21 cellular contexts compared by ENCODE assay signal in the genomic region with DNA sequence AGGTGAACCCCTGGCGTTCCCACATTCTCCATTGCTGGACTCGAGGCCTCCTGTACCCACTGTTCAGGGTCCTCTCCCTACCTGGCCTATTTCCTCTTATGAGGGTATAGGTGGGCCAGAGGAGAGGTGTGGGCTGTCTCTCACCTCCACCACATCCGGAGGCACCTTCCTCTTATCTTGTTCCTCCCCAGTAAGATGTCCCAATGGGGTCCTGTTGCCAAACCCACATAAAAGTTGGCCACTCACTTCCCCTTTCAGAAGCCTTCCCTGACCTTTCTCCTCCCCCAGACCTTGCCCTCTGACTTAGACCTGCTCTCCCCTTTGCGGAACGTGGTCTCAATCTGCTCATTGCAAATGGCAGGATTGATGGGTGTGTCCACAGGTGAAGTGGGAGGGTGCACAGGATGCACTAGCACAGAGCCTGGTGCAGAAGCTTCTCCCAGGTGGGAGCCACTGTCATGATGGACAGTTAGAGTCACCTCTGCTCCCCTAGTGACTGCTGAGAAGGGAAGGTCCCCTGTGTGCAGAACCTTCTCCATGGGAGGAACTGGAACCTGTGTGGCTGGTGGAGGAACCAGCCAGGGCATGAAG. TPM values are rescaled to one million over a fixed set of nuclear protein-coding genes. Genes with fewer than 3 reads are reported as not detected.
DNase-seq lines count a peak whose midpoint lies in the region; ATAC-seq and TF ChIP-seq lines count a peak whose summit lies in the region.
"Had no signal": no experiment of that assay in that cellular context is flagged by ENCODE, and none has a peak within 500 bp of the region (broad histone marks: within the 10 kb centered on the region; RNA-seq: fewer than 3 reads in every experiment).

No MANE protein-coding gene starts in this region.

- no peak for TF ChIP-seq CTCF in NB4 (IDR thresholded peaks at IDR 0.05; ENCODE audit: low read depth, low read length)
- TF ChIP-seq CTCF in spleen (IDR thresholded peaks at IDR 0.05 in 8 of 11, conservative IDR thresholded peaks at IDR 0.05 in 3 of 11): no peak
- no peak for TF ChIP-seq CTCF in glutamatergic neuron (IDR thresholded peaks at IDR 0.05; ENCODE audit: partially characterized antibody, unreplicated experiment)

- CTCF ChIA-PET in activated CD4-positive, alpha-beta T cell treated with anti-CD3 and anti-CD28 coated beads, Interleukin-2, amount 10 ng/mL, durations not matched to agents 7 days and 5 days (lab: Charles Lee): no interaction called here

- WGBS in spleen, 5 donors: 42 to 71% (median 49%) methylated on average over 5 of the region's 5 CpGs

- no peaks in the 10 kb centered on the region for H3K9me3 ChIP-seq in spleen
- H3K9me3 ChIP-seq: BE2C, sigmoid colon, suprapubic skin had no signal

- TF ChIP-seq POLR2A in NB4 (IDR thresholded peaks at IDR 0.05; ENCODE audit: extremely low read depth, insufficient read length): no peak
- TF ChIP-seq POLR2A in erythroblast (IDR thresholded peaks at IDR 0.05; ENCODE audit: low read length): no peak
- no peak for TF ChIP-seq POLR2A in spleen (IDR thresholded peaks at IDR 0.05)

- intact Hi-C loops in spleen (cut with DNase I; ENCODE audit: low total_unique reads): no loop called here

- POLR2A ChIA-PET in activated CD4-positive, alpha-beta T cell treated with anti-CD3 and anti-CD28 coated beads, Interleukin-2, amount 10 ng/mL, durations not matched to agents 7 days and 5 days (lab: Charles Lee): no interaction called here

- peak overlapping the region in 7 of 8 donors; percentile 17 to 93 (median 80) for H3K27ac ChIP-seq in spleen
- H3K27ac ChIP-seq: sigmoid colon had no signal

- ATAC-seq in GM21367 (IDR thresholded peaks at IDR 0.05; ENCODE audit: unreplicated experiment): no peak
- ATAC-seq: activated CD8-positive, alpha-beta memory T cell treated with anti-CD3 and anti-CD28 coated beads, Interleukin-2, amount 10 ng/mL, durations not matched to agents 7 days and 5 days; Panc1 had no signal

- H3K9me3 Mint-ChIP-seq in activated CD4-positive, alpha-beta T cell treated with anti-CD3 and anti-CD28 coated beads, Interleukin-2, amount 10 ng/mL, durations not matched to agents 7 days and 5 days: no peaks in the 10 kb centered on the region
- peaks cover 16% of the 10 kb centered on the region for H3K9me3 Mint-ChIP-seq in glutamatergic neuron (ENCODE audit: unreplicated experiment)

- peaks cover 0 to 8% (median 0%) of the 10 kb centered on the region in 6 donors for H3K36me3 ChIP-seq in spleen
- H3K36me3 ChIP-seq: BE2C, sigmoid colon, suprapubic skin had no signal

- no peaks in the 10 kb centered on the region for H3K27me3 Mint-ChIP-seq in activated CD4-positive, alpha-beta T cell treated with anti-CD3 and anti-CD28 coated beads, Interleukin-2, amount 10 ng/mL, durations not matched to agents 7 days and 5 days
- peaks cover 2% of the 10 kb centered on the region for H3K27me3 Mint-ChIP-seq in glutamatergic neuron (ENCODE audit: unreplicated experiment)
- H3K27me3 Mint-ChIP-seq: activated CD8-positive, alpha-beta memory T cell treated with anti-CD3 and anti-CD28 coated beads, Interleukin-2, amount 10 ng/mL, durations not matched to agents 7 days and 5 days had no signal

- peaks cover 3% of the 10 kb centered on the region for H3K4me1 Mint-ChIP-seq in activated CD4-positive, alpha-beta T cell treated with anti-CD3 and anti-CD28 coated beads, Interleukin-2, amount 10 ng/mL, durations not matched to agents 7 days and 5 days
- no peaks in the 10 kb centered on the region for H3K4me1 Mint-ChIP-seq in glutamatergic neuron (ENCODE audit: low read depth, unreplicated experiment)
- H3K4me1 Mint-ChIP-seq: activated CD8-positive, alpha-beta memory T cell treated with anti-CD3 and anti-CD28 coated beads, Interleukin-2, amount 10 ng/mL, durations not matched to agents 7 days and 5 days had no signal

- H3K36me3 Mint-ChIP-seq in activated CD4-positive, alpha-beta T cell treated with anti-CD3 and anti-CD28 coated beads, Interleukin-2, amount 10 ng/mL, durations not matched to agents 7 days and 5 days (ENCODE audit: low read depth): no peaks in the 10 kb centered on the region
- no peaks in the 10 kb centered on the region for H3K36me3 Mint-ChIP-seq in glutamatergic neuron (ENCODE audit: unreplicated experiment)
- H3K36me3 Mint-ChIP-seq: activated CD8-positive, alpha-beta memory T cell treated with anti-CD3 and anti-CD28 coated beads, Interleukin-2, amount 10 ng/mL, durations not matched to agents 7 days and 5 days had no signal

- H3K27ac Mint-ChIP-seq in activated CD4-positive, alpha-beta T cell treated with anti-CD3 and anti-CD28 coated beads, Interleukin-2, amount 10 ng/mL, durations not matched to agents 7 days and 5 days: no peak overlapping the region
- no peak overlapping the region for H3K27ac Mint-ChIP-seq in glutamatergic neuron (ENCODE audit: unreplicated experiment)
- H3K27ac Mint-ChIP-seq: activated CD8-positive, alpha-beta memory T cell treated with anti-CD3 and anti-CD28 coated beads, Interleukin-2, amount 10 ng/mL, durations not matched to agents 7 days and 5 days had no signal

- H3K4me3 ChIP-seq in NB4 (ENCODE audit: low read depth, low read length) (no peak overlapping the region), spleen (peak overlapping the region in 2 of 8 donors; percentile 14 to 49)
- H3K4me3 ChIP-seq: sigmoid colon, suprapubic skin had no signal

- peak; percentile 83 for DNase-seq in GF-D8 (lab: John Stamatoyannopoulos, UW)
- peak; percentile 86 for DNase-seq in NB4 (ENCODE audit: low read depth)
- DNase-seq in erythroblast (lab: John Stamatoyannopoulos, UW): peak; percentile 17 to 41
- no peak for DNase-seq in spleen
- no peak for DNase-seq in activated CD4-positive, alpha-beta T cell treated with anti-CD3 and anti-CD28 coated beads, Interleukin-2, amount 10 ng/mL, durations not matched to agents 7 days and 5 days
- DNase-seq in glutamatergic neuron: no peak
- DNase-seq: activated CD8-positive, alpha-beta memory T cell treated with anti-CD3 and anti-CD28 coated beads, Interleukin-2, amount 10 ng/mL, durations not matched to agents 7 days and 5 days; activated effector memory CD4-positive, alpha-beta T cell treated with anti-CD3 and anti-CD28 coated beads, Interleukin-2, amount 50 U/mL, for 16 hours; amniotic stem cell; BE2C; central memory CD4-positive, alpha-beta T cell; DMS 273 treated with DMSO at 0.1 percent for 48 hours; effector memory CD4-positive, alpha-beta T cell; NCI-H526; sigmoid colon; SW 1271 had no signal

- H3K27me3 ChIP-seq in spleen (replicated peaks in 1 of 7): peaks cover 0 to 26% (median 0%) of the 10 kb centered on the region in 7 donors
- H3K27me3 ChIP-seq: BE2C, sigmoid colon, suprapubic skin had no signal

- H3K4me3 Mint-ChIP-seq in activated CD4-positive, alpha-beta T cell treated with anti-CD3 and anti-CD28 coated beads, Interleukin-2, amount 10 ng/mL, durations not matched to agents 7 days and 5 days: no peak overlapping the region
- no peak overlapping the region for H3K4me3 Mint-ChIP-seq in glutamatergic neuron (ENCODE audit: unreplicated experiment)
- H3K4me3 Mint-ChIP-seq: activated CD8-positive, alpha-beta memory T cell treated with anti-CD3 and anti-CD28 coated beads, Interleukin-2, amount 10 ng/mL, durations not matched to agents 7 days and 5 days had no signal

- peaks cover 0 to 28% (median 3%) of the 10 kb centered on the region in 6 donors for H3K4me1 ChIP-seq in spleen
- H3K4me1 ChIP-seq: BE2C, sigmoid colon had no signal

RNA-seq across cellular contexts. Expression of gene CYP4F3, which starts 1.3 kb away (rescaled TPM):
- total RNA-seq in spleen (10 to 100 TPM in 4 of 7 donors, 1 to 10 TPM in 3; 3.5 to 44.1 (median 12.3) TPM), glutamatergic neuron (ENCODE audit: unreplicated experiment) (not detected)
- polyA plus RNA-seq in spleen: under 1 TPM; 0.03 to 0.99 (median 0.48) TPM
- total RNA-seq in activated CD4-positive, alpha-beta T cell treated with anti-CD3 and anti-CD28 coated beads, Interleukin-2, amount 10 ng/mL, durations not matched to agents 7 days and 5 days: under 1 TPM; 0.15 to 0.23 TPM
- total RNA-seq: sigmoid colon had no signal

RNA-seq across cellular contexts. Expression of gene CYP4F8, which starts 27.0 kb away (rescaled TPM):
- total RNA-seq in spleen (not detected), glutamatergic neuron (ENCODE audit: unreplicated experiment) (not detected)
- polyA plus RNA-seq in spleen: not detected
- not detected for total RNA-seq in activated CD4-positive, alpha-beta T cell treated with anti-CD3 and anti-CD28 coated beads, Interleukin-2, amount 10 ng/mL, durations not matched to agents 7 days and 5 days
- total RNA-seq: activated CD8-positive, alpha-beta memory T cell treated with anti-CD3 and anti-CD28 coated beads, Interleukin-2, amount 10 ng/mL, durations not matched to agents 7 days and 5 days; omental fat pad; sigmoid colon had no signal
- polyA plus RNA-seq: keratinocyte, sigmoid colon had no signal

RNA-seq across cellular contexts. Expression of gene CYP4F12, which starts 30.9 kb away (rescaled TPM):
- total RNA-seq in spleen (1 to 10 TPM; 2.8 to 8.2 (median 4.2) TPM), glutamatergic neuron (ENCODE audit: unreplicated experiment) (not detected)
- polyA plus RNA-seq in spleen: 1 to 10 TPM; 1.9 to 8.3 (median 4.0) TPM
- under 1 TPM in 1 of 2 experiments, not detected in 1; 0.10 TPM for total RNA-seq in activated CD4-positive, alpha-beta T cell treated with anti-CD3 and anti-CD28 coated beads, Interleukin-2, amount 10 ng/mL, durations not matched to agents 7 days and 5 days

Comparison
In these comparisons a context has a peak if more than half of its experiments do, and no peak if none do; other contexts are left out.
1. DNase-seq: peak in GF-D8 (single experiment), NB4 (single experiment) and erythroblast (2 of 2); none in spleen (single experiment), activated CD4-positive, alpha-beta T cell treated with anti-CD3 and anti-CD28 coated beads, Interleukin-2, amount 10 ng/mL, durations not matched to agents 7 days and 5 days (single experiment) and glutamatergic neuron (single experiment).